In the genomic region with DNA sequence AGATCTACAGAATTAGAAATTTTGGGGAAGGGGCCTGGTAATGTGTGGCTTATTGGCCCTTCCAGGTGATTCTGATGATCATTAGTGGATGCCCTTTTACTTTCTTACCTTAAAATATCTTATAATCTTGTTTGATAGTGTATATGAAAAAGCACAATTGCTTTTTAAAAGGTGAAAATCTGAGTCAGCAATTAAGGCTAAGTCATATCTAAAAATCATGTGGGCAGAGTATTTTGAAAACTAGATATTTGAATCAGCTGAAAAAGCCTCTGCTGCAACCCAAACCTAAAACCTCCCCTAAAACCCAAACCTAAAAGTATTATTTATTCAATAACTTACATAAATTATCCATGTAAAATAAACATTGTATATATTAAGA, we compare ENCODE assay signal across 27 cellular contexts.
A peak's percentile ranks its signal among the peaks of the same experiment; 100 is the strongest.
DNase-seq lines count a peak whose midpoint lies in the region; ATAC-seq, FAIRE-seq and TF ChIP-seq lines count a peak whose summit lies in the region.
"Had no signal": no experiment of that assay in that cellular context is flagged by ENCODE, and none has a peak within 500 bp of the region (broad histone marks: within the 10 kb centered on the region; RNA-seq: fewer than 3 reads in every experiment).

No MANE protein-coding gene starts in this region.

- no peak for ATAC-seq in A549
- ATAC-seq in GM23338: no peak
- ATAC-seq in IMR-90 (ENCODE audit: low read depth): no peak
- no peak for ATAC-seq in K562
- ATAC-seq in Right ventricle myocardium inferior: no peak
- no peak for ATAC-seq in GM19467 (IDR thresholded peaks at IDR 0.05; ENCODE audit: unreplicated experiment)
- ATAC-seq: CD8-positive, alpha-beta T cell; GM12878 had no signal

- no peak overlapping the region for H4K91ac ChIP-seq in IMR-90 (ENCODE audit: insufficient read depth, low read depth, low read length)

- no peaks in the 10 kb centered on the region for H3K79me1 ChIP-seq in IMR-90 (ENCODE audit: low read depth in 1 of 2, low read length in 2 of 2)

- H2AK9ac ChIP-seq in IMR-90 (replicated peaks; ENCODE audit: low read depth, low read length, poor library complexity): no peak overlapping the region

- H3K36me3 ChIP-seq in GM23338 (ENCODE audit: insufficient read depth) (no peaks in the 10 kb centered on the region), IMR-90 (ENCODE audit: control insufficient read depth, insufficient read depth, low read length) (no peaks in the 10 kb centered on the region), K562 (ENCODE audit: control insufficient read depth, insufficient read depth, low read length) (no peaks in the 10 kb centered on the region)
- H3K36me3 ChIP-seq: BLaER1 treated with 17β-estradiol and CSF1 and Interleukin-3, amounts not matched to agents 10 nM and 100 nM had no signal

- no peak overlapping the region for H4K8ac ChIP-seq in IMR-90 (ENCODE audit: low read depth in 2 of 2, low read length in 2 of 2)

- H3K27me3 Mint-ChIP-seq in GM23338 (ENCODE audit: insufficient read depth, low read depth, poor library complexity): no peaks in the 10 kb centered on the region
- H3K27me3 Mint-ChIP-seq: B cell; CD4-positive, alpha-beta T cell had no signal

- POLR2A ChIA-PET in A549 (lab: Yijun Ruan, JAX) (no interaction called here), IMR-90 (lab: Charles Lee; ENCODE audit: unreplicated experiment) (no interaction called here), K562 (lab: Yijun Ruan, JAX) (no interaction called here)

- H3K4me2 ChIP-seq in A549: 0 out of 3 replicates have a peak overlapping the region, but pooled peaks have one; percentile 19
- no peak overlapping the region for H3K4me2 ChIP-seq in GM23338
- no peak overlapping the region for H3K4me2 ChIP-seq in IMR-90 (ENCODE audit: low read depth, low read length)
- no peak overlapping the region for H3K4me2 ChIP-seq in K562 (ENCODE audit: insufficient read depth, low read length)
- H3K4me2 ChIP-seq: BLaER1 treated with 17β-estradiol and CSF1 and Interleukin-3, amounts not matched to agents 10 nM and 100 nM had no signal

- peaks cover 12% of the 10 kb centered on the region; the same call in 2 of the 3 replicates for H3K4me1 Mint-ChIP-seq in GM23338
- H3K4me1 Mint-ChIP-seq: B cell had no signal

- H3K23ac ChIP-seq in IMR-90 (ENCODE audit: low read depth, low read length): no peak overlapping the region

- H2AFZ ChIP-seq in GM23338 (no peak overlapping the region), IMR-90 (replicated peaks; ENCODE audit: low read length, poor library complexity) (no peak overlapping the region), K562 (ENCODE audit: low read depth, low read length) (no peak overlapping the region)

- no peak for FAIRE-seq in A549 (lab: Jason Lieb, UNC)
- no peak for FAIRE-seq in K562 (lab: Jason Lieb, UNC)
- FAIRE-seq: A204.1, GM12878, GM12892, GM18507 had no signal

- dilution Hi-C loops in IMR-90 (cut with HindIII; ENCODE audit: low sequenced_read_pairs, unreplicated experiment): no loop called here

- no peak overlapping the region for H2BK120ac ChIP-seq in IMR-90 (ENCODE audit: low read depth, low read length)

- H3K9me1 ChIP-seq in IMR-90 (ENCODE audit: insufficient read depth, low read length) (no peaks in the 10 kb centered on the region), K562 (ENCODE audit: control insufficient read depth, insufficient read depth, low read length) (no peaks in the 10 kb centered on the region)

- H3K9me3 Mint-ChIP-seq in GM23338: no peaks in the 10 kb centered on the region; the same call in 2 of the 3 replicates
- H3K9me3 Mint-ChIP-seq: CD4-positive, alpha-beta T cell; CD8-positive, alpha-beta T cell had no signal

- no peaks in the 10 kb centered on the region for H3K36me3 Mint-ChIP-seq in GM23338 (ENCODE audit: low read depth)
- H3K36me3 Mint-ChIP-seq: CD8-positive, alpha-beta T cell had no signal

- no peak overlapping the region for H2BK20ac ChIP-seq in IMR-90 (ENCODE audit: low read depth, low read length)

- TF ChIP-seq CTCF in A549 (IDR thresholded peaks at IDR 0.05): no peak
- TF ChIP-seq CTCF in GM23338 (conservative IDR thresholded peaks at IDR 0.05; ENCODE audit: low read depth in 2 of 2): no peak
- no peak for TF ChIP-seq CTCF in IMR-90 (conservative IDR thresholded peaks at IDR 0.05; ENCODE audit: low read depth, low read length)
- no peak for TF ChIP-seq CTCF in K562 (IDR thresholded peaks at IDR 0.05 in 2 of 3, conservative IDR thresholded peaks at IDR 0.05 in 1 of 3; ENCODE audit: insufficient read depth in 2 of 3, low read depth in 1 of 3, low read length in 3 of 3)

- H3K27me3 ChIP-seq in GM23338 (ENCODE audit: insufficient read depth) (no peaks in the 10 kb centered on the region), IMR-90 (ENCODE audit: control insufficient read depth, insufficient read depth, low read length) (no peaks in the 10 kb centered on the region), K562 (ENCODE audit: control insufficient read depth in 2 of 2, insufficient read depth in 2 of 2, low read length in 2 of 2) (no peaks in the 10 kb centered on the region)
- H3K27me3 ChIP-seq: BLaER1 treated with 17β-estradiol and CSF1 and Interleukin-3, amounts not matched to agents 10 nM and 100 nM had no signal

- H3K9ac ChIP-seq in IMR-90 (ENCODE audit: low read depth, low read length) (no peak overlapping the region), K562 (ENCODE audit: insufficient read depth in 1 of 2, low read depth in 2 of 2, low read length in 2 of 2) (no peak overlapping the region)
- H3K9ac ChIP-seq: BLaER1 treated with 17β-estradiol and CSF1 and Interleukin-3, amounts not matched to agents 10 nM and 100 nM had no signal

- no peak overlapping the region for H2BK5ac ChIP-seq in IMR-90 (ENCODE audit: low read depth, low read length, poor library complexity, severe bottlenecking)

- H3K9me3 ChIP-seq in A549 (no peaks in the 10 kb centered on the region), IMR-90 (ENCODE audit: control insufficient read depth, insufficient read depth, low read length) (no peaks in the 10 kb centered on the region), K562 (replicated peaks; ENCODE audit: control insufficient read depth, insufficient read depth, low read depth, low read length) (peaks cover 2% of the 10 kb centered on the region; the same call in 1 of the 2 replicates)
- H3K9me3 ChIP-seq: BLaER1 treated with 17β-estradiol and CSF1 and Interleukin-3, amounts not matched to agents 10 nM and 100 nM had no signal

- BruUV-seq in IMR-90 (replicated peaks; lab: Mats Ljungman, UMichigan) (no TSS peak), K562 (replicated peaks; lab: Mats Ljungman, UMichigan) (no TSS peak)

- DNase-seq in A549 (ENCODE audit: low read depth in 1 of 2, low spot score in 1 of 2): no peak
- no peak for DNase-seq in GM23338 (ENCODE audit: low spot score)
- no peak for DNase-seq in IMR-90
- no peak for DNase-seq in K562 (ENCODE audit: extremely low read depth in 1 of 4, low spot score in 3 of 4)
- no peak for DNase-seq in Right ventricle myocardium inferior (ENCODE audit: missing footprints)
- no peak for DNase-seq in NCI-H2227 (lab: John Stamatoyannopoulos, UW; ENCODE audit: unreplicated experiment)
- no peak for DNase-seq in COLO668 (lab: John Stamatoyannopoulos, UW; ENCODE audit: unreplicated experiment)
- DNase-seq: 8988T; AML-193; CD4-positive, alpha-beta T cell; CD8-positive, alpha-beta T cell; COR-L47; DMS 273 treated with DMSO at 0.1 percent for 48 hours; DMS153; DMS53; DMS79; DND-41; EL; GDM1 had no signal

- H3K4me1 ChIP-seq in A549 (peaks cover 97% of the 10 kb centered on the region), GM23338 (ENCODE audit: insufficient read depth) (peaks cover 3% of the 10 kb centered on the region; the same call in 1 of the 2 replicates), IMR-90 (ENCODE audit: control insufficient read depth, insufficient read depth, low read length) (no peaks in the 10 kb centered on the region), K562 (replicated peaks in 1 of 2; ENCODE audit: control insufficient read depth in 2 of 2, insufficient read depth in 2 of 2, low read length in 2 of 2) (no peaks in the 10 kb centered on the region)
- H3K4me1 ChIP-seq: BLaER1 treated with 17β-estradiol and CSF1 and Interleukin-3, amounts not matched to agents 10 nM and 100 nM had no signal

- no peaks in the 10 kb centered on the region for H3F3A ChIP-seq in GM23338 (replicated peaks; ENCODE audit: low read depth)

- peaks cover 8% of the 10 kb centered on the region; the same call in 1 of the 2 replicates for H3K9me2 ChIP-seq in GM23338 (ENCODE audit: insufficient read depth)

- no peak overlapping the region for H3K18ac ChIP-seq in IMR-90 (ENCODE audit: low read depth, low read length)

- H3K27ac Mint-ChIP-seq in GM23338: 0 out of 2 replicates have a peak overlapping the region, but pooled peaks have one; percentile 11
- H3K27ac Mint-ChIP-seq: B cell; CD4-positive, alpha-beta T cell; CD8-positive, alpha-beta T cell had no signal

- H3K4me3 ChIP-seq in A549 (no peak overlapping the region), GM23338 (no peak overlapping the region), IMR-90 (ENCODE audit: insufficient read depth, low read depth, low read length) (no peak overlapping the region), K562 (no peak overlapping the region)
- H3K4me3 ChIP-seq: BLaER1 treated with 17β-estradiol and CSF1 and Interleukin-3, amounts not matched to agents 10 nM and 100 nM; GM12878 had no signal

- no peak overlapping the region for H3K56ac ChIP-seq in IMR-90 (ENCODE audit: extremely low read depth, insufficient read depth, low read length)

- H3K14ac ChIP-seq in IMR-90 (replicated peaks; ENCODE audit: low read depth, low read length): no peak overlapping the region

- H3K4ac ChIP-seq in IMR-90 (ENCODE audit: low read depth, low read length): no peak overlapping the region

- TF ChIP-seq RAD21 in A549 (conservative IDR thresholded peaks at IDR 0.05 in 1 of 2, IDR thresholded peaks at IDR 0.05 in 1 of 2) (no peak), IMR-90 (IDR thresholded peaks at IDR 0.05; ENCODE audit: low read length) (no peak), K562 (CRISPR knock-in tag; conservative IDR thresholded peaks at IDR 0.05 in 1 of 2, IDR thresholded peaks at IDR 0.05 in 1 of 2) (no peak)

- in situ Hi-C loops in IMR-90 (cut with MboI; ENCODE audit: low sequenced_read_pairs): no loop called here
- in situ Hi-C loops in K562 (cut with MboI): no loop called here

- H3K79me2 ChIP-seq in GM23338 (replicated peaks; ENCODE audit: insufficient read depth) (no peaks in the 10 kb centered on the region), K562 (ENCODE audit: control insufficient read depth, insufficient read depth, low read length) (no peaks in the 10 kb centered on the region)

- H3K4me3 Mint-ChIP-seq in GM23338: no peak overlapping the region
- H3K4me3 Mint-ChIP-seq: B cell; CD4-positive, alpha-beta T cell; CD8-positive, alpha-beta T cell had no signal

- intact Hi-C loops in IMR-90 (cut with micrococcal nuclease) (loop anchor here (5.0 kb wide), 1 partner anchor 49 kb away; no protein-coding TSS in a partner anchor), K562 (cut with micrococcal nuclease) (no loop called here), Right ventricle myocardium inferior (cut with DNase I) (no loop called here)

- no peak overlapping the region for H2AK5ac ChIP-seq in IMR-90 (ENCODE audit: low read depth, low read length)

- TF ChIP-seq POLR2A in A549 (IDR thresholded peaks at IDR 0.05; ENCODE audit: low read length): no peak
- no peak for TF ChIP-seq POLR2A in IMR-90 (IDR thresholded peaks at IDR 0.05; ENCODE audit: low read depth, low read length)
- TF ChIP-seq POLR2A in K562 (conservative IDR thresholded peaks at IDR 0.05): no peak

- CTCF ChIA-PET in A549 (lab: Yijun Ruan, JAX) (no interaction called here), IMR-90 (lab: Yijun Ruan, JAX) (no interaction called here), K562 (lab: Yijun Ruan, JAX; ENCODE audit: low intra/inter-chr PET ratio) (no interaction called here)

- no peak overlapping the region for H4K5ac ChIP-seq in IMR-90 (ENCODE audit: low read depth, low read length)

- H4K20me1 ChIP-seq in GM23338 (replicated peaks; ENCODE audit: insufficient read depth): no peaks in the 10 kb centered on the region
- H4K20me1 ChIP-seq in IMR-90 (ENCODE audit: insufficient read depth, low read length): no peaks in the 10 kb centered on the region
- H4K20me1 ChIP-seq in K562 (replicated peaks; ENCODE audit: control insufficient read depth, insufficient read depth, low read length): no peaks in the 10 kb centered on the region
- H4K20me1 ChIP-seq: BLaER1 treated with 17β-estradiol and CSF1 and Interleukin-3, amounts not matched to agents 10 nM and 100 nM had no signal

- H3K27ac ChIP-seq in A549 (peak overlapping the region; percentile 26 to 34; a peak in 5 of 6 replicates), GM23338 (ENCODE audit: low read depth) (no peak overlapping the region), IMR-90 (ENCODE audit: insufficient read depth, low read length) (no peak overlapping the region), K562 (ENCODE audit: extremely low read depth, low read depth, low read length) (no peak overlapping the region)
- H3K27ac ChIP-seq: BLaER1 treated with 17β-estradiol and CSF1 and Interleukin-3, amounts not matched to agents 10 nM and 100 nM; C4-2B had no signal

- no peak overlapping the region for H2BK15ac ChIP-seq in IMR-90 (ENCODE audit: low read depth, low read length)

- no peak for TF ChIP-seq EP300 in A549 (IDR thresholded peaks at IDR 0.05)
- no peak for TF ChIP-seq EP300 in K562 (IDR thresholded peaks at IDR 0.05; ENCODE audit: low read length)

Comparison
In these comparisons a context has a peak if more than half of its experiments do, and no peak if none do; other contexts are left out.
1. H3K27ac ChIP-seq: peak in A549 (2 of 2); none in GM23338 (single experiment), IMR-90 (single experiment) and K562 (single experiment).